ENCODE assay signal across 9 cellular contexts in the genomic region with DNA sequence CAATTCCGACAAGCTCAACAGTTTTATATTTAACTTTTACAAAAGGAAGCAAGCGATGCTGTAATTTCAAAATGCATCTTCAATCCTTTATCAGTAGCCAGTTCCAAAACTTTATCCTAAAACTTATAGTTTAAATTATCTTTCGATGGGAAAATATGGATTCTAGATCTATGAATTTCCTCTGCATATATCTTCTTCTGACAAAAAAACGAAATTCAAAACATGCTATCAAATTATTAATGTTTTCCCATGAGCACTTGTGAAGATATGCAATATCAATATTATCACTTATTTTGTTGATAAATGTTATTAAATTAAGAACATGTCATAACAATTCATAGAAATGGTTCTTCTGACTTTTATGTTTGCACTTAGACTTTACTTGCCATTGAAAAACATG. TPM values are rescaled to one million over a fixed set of nuclear protein-coding genes. Genes with fewer than 3 reads are reported as not detected.
"Had no signal": no experiment of that assay in that cellular context is flagged by ENCODE, and none has a peak within 500 bp of the region (broad histone marks: within the 10 kb centered on the region; RNA-seq: fewer than 3 reads in every experiment).

No MANE protein-coding gene starts in this region.

- FAIRE-seq: H1, H54, HTR-8/SVneo had no signal

- H2AFZ ChIP-seq: GM23338 had no signal

- H3K4me2 ChIP-seq: GM23338 had no signal

- ATAC-seq: GM23338 had no signal

- H3K4me3 ChIP-seq: GM23338 had no signal

- DNase-seq: H9, HCEC 1CT, KG1 had no signal

RNA-seq across cellular contexts. Expression of a gene that starts 2.3 kb away (rescaled TPM):
- total RNA-seq: GM23338, H1, H9, HT-29 had no signal
- polyA plus RNA-seq: GM23338, H1, IgD-negative memory B cell had no signal

RNA-seq across cellular contexts. Expression of a gene that starts 51.2 kb away (rescaled TPM):
- total RNA-seq: GM23338, H1, H9 had no signal
- polyA plus RNA-seq: GM23338, H1 had no signal
